In the genomic region with DNA sequence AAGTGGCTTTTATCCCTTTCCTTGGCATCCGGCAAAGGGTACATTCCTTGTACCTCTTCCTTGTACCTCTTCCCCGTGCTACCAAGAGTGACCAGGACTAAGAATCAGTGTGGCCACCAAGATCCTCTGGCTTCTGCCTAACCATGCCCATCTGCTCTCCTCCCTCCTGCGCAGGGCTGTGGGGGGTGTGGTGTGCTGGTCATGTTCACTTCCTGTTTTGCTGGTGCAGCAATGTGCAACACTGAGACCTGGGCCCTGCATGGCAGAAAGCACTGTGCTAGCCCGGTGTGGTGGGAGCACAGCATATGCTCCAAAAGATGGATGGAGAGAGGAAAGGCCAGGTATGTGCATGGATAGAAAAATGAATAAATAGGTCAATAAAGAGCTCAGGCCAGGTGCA, we compare ENCODE assay signal across 8 cellular contexts. TPM values are rescaled to one million over a fixed set of nuclear protein-coding genes. Genes with fewer than 3 reads are reported as not detected.
DNase-seq lines count a peak whose midpoint lies in the region; ATAC-seq and TF ChIP-seq lines count a peak whose summit lies in the region.

No MANE protein-coding gene starts in this region.

- peak overlapping the region; percentile 69 for H3K27ac ChIP-seq in C4-2B

- no peak overlapping the region for H3K4me3 Mint-ChIP-seq in T-helper 17 cell

- H3K9me3 ChIP-seq in T-helper 17 cell (ENCODE audit: control insufficient read depth, low read length, poor library complexity, severe bottlenecking), result no peaks in the 10 kb centered on the region

- no peaks in the 10 kb centered on the region for H3K36me3 Mint-ChIP-seq in T-helper 17 cell (ENCODE audit: low read depth)

- peak overlapping the region; percentile 41 for H3K27ac Mint-ChIP-seq in T-helper 17 cell

- TF ChIP-seq CTCF in C4-2B (conservative IDR thresholded peaks at IDR 0.05), result no peak

- ATAC-seq in GM19397 (IDR thresholded peaks at IDR 0.05; ENCODE audit: unreplicated experiment) (peak; percentile 64), T-helper 17 cell (peak; percentile 75), HG03159 (IDR thresholded peaks at IDR 0.05; ENCODE audit: unreplicated experiment) (no peak), GM19452 (IDR thresholded peaks at IDR 0.05; ENCODE audit: unreplicated experiment) (no peak)

- no peaks in the 10 kb centered on the region for H3K27me3 Mint-ChIP-seq in T-helper 17 cell

- DNase-seq in T-helper 17 cell, result no peak
- DNase-seq in ecto neural progenitor cell (ENCODE audit: low spot score), result peak; percentile 37
- DNase-seq in NCI-H1092 (lab: John Stamatoyannopoulos, UW), result no peak
- DNase-seq in HuH-7 (ENCODE audit: low spot score), result no peak

- peaks cover 25% of the 10 kb centered on the region for H3K4me1 Mint-ChIP-seq in T-helper 17 cell

RNA-seq across cellular contexts. Expression of a gene that starts 33.3 kb away (rescaled TPM):
- total RNA-seq in T-helper 17 cell, result 100 to 1,000 TPM; 129 to 173 TPM

Comparison
In these comparisons a context has a peak if more than half of its experiments do, and no peak if none do; other contexts are left out.
1. ATAC-seq: peak in GM19397 (single experiment) and T-helper 17 cell (single experiment); none in HG03159 (single experiment) and GM19452 (single experiment).